Comparison of ENCODE assay signal across 14 cellular contexts in genomic region chr15:95741830-95742229, GRCh38.
DNase-seq lines count a peak whose midpoint lies in the region; ATAC-seq and TF ChIP-seq lines count a peak whose summit lies in the region.
"Had no signal": no experiment of that assay in that cellular context is flagged by ENCODE, and none has a peak within 500 bp of the region (broad histone marks: within the 10 kb centered on the region; RNA-seq: fewer than 3 reads in every experiment).

No MANE protein-coding gene starts in this region.

- H4K20me1 ChIP-seq in BLaER1 = no peaks in the 10 kb centered on the region

- peak overlapping the region in 7 of 8 donors; percentile 9 to 79 (median 42) for H3K4me3 Mint-ChIP-seq in CD4-positive, alpha-beta memory T cell
- H3K4me3 Mint-ChIP-seq in memory B cell = peak overlapping the region; percentile 45

- H3K9me3 Mint-ChIP-seq in CD4-positive, alpha-beta memory T cell = peaks cover 3 to 7% (median 4%) of the 10 kb centered on the region in 8 donors
- H3K9me3 Mint-ChIP-seq in memory B cell = peaks cover 4% of the 10 kb centered on the region

- H3K27me3 ChIP-seq in BLaER1 (no peaks in the 10 kb centered on the region), MG63 (no peaks in the 10 kb centered on the region), esophagus muscularis mucosa (no peaks in the 10 kb centered on the region)
- H3K27me3 ChIP-seq in CD4-positive, alpha-beta memory T cell (ENCODE audit: insufficient read depth, low read length) = no peaks in the 10 kb centered on the region

- 84% methylated on average over 4 of the region's 4 CpGs for WGBS in esophagus muscularis mucosa

- peaks cover 11 to 22% (median 13%) of the 10 kb centered on the region in 4 donors for H3K4me1 Mint-ChIP-seq in CD4-positive, alpha-beta memory T cell
- peaks cover 6% of the 10 kb centered on the region for H3K4me1 Mint-ChIP-seq in memory B cell

- H3K36me3 ChIP-seq in BLaER1 (no peaks in the 10 kb centered on the region), MG63 (no peaks in the 10 kb centered on the region), esophagus muscularis mucosa (no peaks in the 10 kb centered on the region)
- no peaks in the 10 kb centered on the region for H3K36me3 ChIP-seq in CD4-positive, alpha-beta memory T cell (ENCODE audit: insufficient read depth, low read length)

- POLR2A ChIA-PET in CD4-positive, alpha-beta memory T cell (lab: Charles Lee; ENCODE audit: partially characterized antibody) = no interaction called here

- H3K27ac ChIP-seq in BLaER1 (no peak overlapping the region), esophagus muscularis mucosa (replicated peaks in 1 of 4) (no peak overlapping the region)
- no peak overlapping the region for H3K27ac ChIP-seq in CD4-positive, alpha-beta memory T cell (ENCODE audit: low read depth, low read length)

- peak overlapping the region; percentile 46 for H3K4me2 ChIP-seq in BLaER1

- ATAC-seq in memory B cell (ENCODE audit: low read depth) = no peak
- ATAC-seq: HCT116, K562, Panc1 had no signal

- H3K9ac ChIP-seq in BLaER1 = no peak overlapping the region

- TF ChIP-seq EP300 in esophagus muscularis mucosa (IDR thresholded peaks at IDR 0.05) = no peak

- DNase-seq in CD4-positive, alpha-beta memory T cell = no peak
- no peak for DNase-seq in MG63
- DNase-seq in memory B cell (ENCODE audit: low spot score in 2 of 2) = no peak
- DNase-seq in NCI-H446 (lab: John Stamatoyannopoulos, UW) = no peak
- DNase-seq in esophagus muscularis mucosa (ENCODE audit: extremely low spot score) = no peak
- no peak for DNase-seq in AG08395 (ENCODE audit: low spot score)
- DNase-seq: NCI-H1092 treated with DMSO at 0.1 percent for 48 hours, NCI-H187, NCI-H774, Right ventricle myocardium superior had no signal

- H3K9me3 ChIP-seq in BLaER1 = peaks cover 6% of the 10 kb centered on the region
- no peaks in the 10 kb centered on the region for H3K9me3 ChIP-seq in CD4-positive, alpha-beta memory T cell (ENCODE audit: control insufficient read depth in 1 of 2, low read length in 2 of 2)
- H3K9me3 ChIP-seq in MG63 = no peaks in the 10 kb centered on the region
- no peaks in the 10 kb centered on the region for H3K9me3 ChIP-seq in esophagus muscularis mucosa

- TF ChIP-seq CTCF in esophagus muscularis mucosa (IDR thresholded peaks at IDR 0.05) = no peak

- no peak for TF ChIP-seq POLR2A in esophagus muscularis mucosa (IDR thresholded peaks at IDR 0.05; ENCODE audit: low read depth)

- peak overlapping the region in 4 of 7 donors; percentile 27 to 76 (median 52) for H3K27ac Mint-ChIP-seq in CD4-positive, alpha-beta memory T cell
- no peak overlapping the region for H3K27ac Mint-ChIP-seq in memory B cell

- H3K4me3 ChIP-seq in BLaER1 = no peak overlapping the region
- H3K4me3 ChIP-seq in CD4-positive, alpha-beta memory T cell (ENCODE audit: low read length in 2 of 2) = no peak overlapping the region
- H3K4me3 ChIP-seq in MG63 = peak overlapping the region; percentile 18
- no peak overlapping the region for H3K4me3 ChIP-seq in esophagus muscularis mucosa
- H3K4me3 ChIP-seq: K562 had no signal

- intact Hi-C loops in CD4-positive, alpha-beta memory T cell (cut with micrococcal nuclease) = no loop called here
- intact Hi-C loops in esophagus muscularis mucosa (cut with DNase I) = no loop called here

- peaks cover 10% of the 10 kb centered on the region for H3K4me1 ChIP-seq in BLaER1
- peaks cover 11% of the 10 kb centered on the region for H3K4me1 ChIP-seq in CD4-positive, alpha-beta memory T cell (ENCODE audit: insufficient read depth, low read length)
- peaks cover 0 to 11% (median 5%) of the 10 kb centered on the region in 4 donors for H3K4me1 ChIP-seq in esophagus muscularis mucosa

- CTCF ChIA-PET in CD4-positive, alpha-beta memory T cell (lab: Charles Lee; ENCODE audit: partially characterized antibody) = no interaction called here

- H3K36me3 Mint-ChIP-seq in CD4-positive, alpha-beta memory T cell = no peaks in the 10 kb centered on the region
- no peaks in the 10 kb centered on the region for H3K36me3 Mint-ChIP-seq in memory B cell

- H3K27me3 Mint-ChIP-seq in CD4-positive, alpha-beta memory T cell = peaks cover 0 to 1% of the 10 kb centered on the region in 2 donors
- no peaks in the 10 kb centered on the region for H3K27me3 Mint-ChIP-seq in memory B cell
